34 cellular contexts compared by ENCODE assay signal in the genomic region with DNA sequence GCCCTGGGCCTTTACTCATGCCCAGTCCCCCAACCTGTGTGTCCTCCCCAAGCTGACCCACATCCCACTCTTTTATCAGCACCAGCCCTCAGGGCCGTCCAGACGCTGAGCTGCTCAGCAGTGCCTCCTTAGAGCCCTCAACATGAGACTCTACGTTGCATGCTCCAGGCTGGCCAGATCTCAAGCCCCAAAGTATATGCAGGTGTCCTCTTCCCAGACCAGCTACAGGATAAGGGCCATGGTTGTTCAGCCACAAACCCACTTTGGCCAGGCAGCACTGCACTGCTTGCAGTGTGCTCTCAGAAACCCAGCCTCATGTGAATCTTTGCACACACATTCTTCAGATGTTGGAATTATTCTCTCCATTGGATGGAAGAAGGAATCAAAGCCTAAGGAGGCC.
"Had no signal": no experiment of that assay in that cellular context is flagged by ENCODE, and none has a peak within 500 bp of the region (broad histone marks: within the 10 kb centered on the region; RNA-seq: fewer than 3 reads in every experiment).

No MANE protein-coding gene starts in this region.

- H3K4me3 ChIP-seq: adrenal gland, cardiac muscle cell had no signal

- DNase-seq: activated B cell treated with CpG ODN at 0.5 μM for 24 hours; activated CD4-positive, alpha-beta T cell treated with anti-CD3 and anti-CD28 coated beads, Interleukin-2, amount 50 U/mL, for 1 hour; activated CD4-positive, CD25-positive, alpha-beta regulatory T cell treated with anti-CD3 and anti-CD28 coated beads, Interleukin-2, amount 50 U/mL, for 72 hours; activated effector memory CD4-positive, alpha-beta T cell treated with anti-CD3 and anti-CD28 coated beads, Interleukin-2, amount 50 U/mL, for 16 hours; activated gamma-delta T cell treated with Interleukin-2 at 50 U/mL for 16 hours; activated naive CD4-positive, alpha-beta T cell; activated naive CD4-positive, alpha-beta T cell treated with anti-CD3 and anti-CD28 coated beads, Interleukin-2, amount 50 U/mL, for 16 hours; activated T-cell treated with anti-CD3 and anti-CD28 coated beads, Interleukin-2, amount 50 U/mL, for 4 hours; adrenal gland; amniotic stem cell; aorta; caudate nucleus; cerebellar nuclear complex; T-helper 1 cell; T-helper 2 cell; T-helper 9 cell had no signal

- H3K27ac Mint-ChIP-seq: activated B cell treated with CpG ODN at 0.5 μM for 24 hours; activated CD4-positive, alpha-beta memory T cell treated with anti-CD3 and anti-CD28 coated beads for 36 hours; activated CD4-positive, alpha-beta T cell treated with anti-CD3 and anti-CD28 coated beads, Interleukin-2, amount 10 ng/mL, durations not matched to agents 24 days and 14 days; activated CD8-positive, alpha-beta T cell treated with anti-CD3 and anti-CD28 coated beads for 36 hours; activated naive CD4-positive, alpha-beta T cell treated with anti-CD3 and anti-CD28 coated beads for 36 hours; activated naive CD4-positive, alpha-beta T cell treated with anti-CD3 and anti-CD28 coated beads, Interleukin-2, amount 50 U/mL, for 72 hours; activated naive CD8-positive, alpha-beta T cell treated with anti-CD3 and anti-CD28 coated beads for 36 hours; activated T-cell treated with anti-CD3 and anti-CD28 coated beads, Interleukin-2, amount 50 U/mL, for 72 hours; activated T-helper 1 cell treated with anti-CD3 and anti-CD28 coated beads, Interleukin-12 subunit alpha, Interleukin-12 subunit beta, Interleukin-2, Interleukin-4 antibody, amounts not matched to agents 30 ng/mL and 10 ng/mL and 1 ng/mL, durations not matched to agents 14 hours and 24 hours and 36 hours; activated T-helper 17 cell treated with anti-CD3 and anti-CD28 coated beads, Interleukin-2, amount 50 U/mL, for 72 hours; T-helper 1 cell treated with Interleukin-12 subunit alpha and Interleukin-12 subunit beta and Interleukin-4 antibody, amounts not matched to agents 30 μg/mL and 1 μg/mL, for 36 hours; T-helper 2 cell treated with Interferon-gamma antibody and Interleukin-4, amounts not matched to agents 5 μg/mL and 100 μg/mL, for 36 hours had no signal

- H3K27me3 Mint-ChIP-seq: activated T-helper 17 cell treated with anti-CD3 and anti-CD28 coated beads, Interleukin-2, amount 50 U/mL, for 72 hours; central memory CD8-positive, alpha-beta T cell had no signal

- H3K36me3 Mint-ChIP-seq: activated CD4-positive, alpha-beta memory T cell treated with anti-CD3 and anti-CD28 coated beads for 36 hours; activated naive CD4-positive, alpha-beta T cell treated with anti-CD3 and anti-CD28 coated beads, Interleukin-2, amount 50 U/mL, for 72 hours; activated naive CD8-positive, alpha-beta T cell treated with anti-CD3 and anti-CD28 coated beads for 36 hours; brain had no signal

- H3K4me3 Mint-ChIP-seq: activated B cell treated with CpG ODN at 0.5 μM for 24 hours; activated CD4-positive, alpha-beta memory T cell treated with anti-CD3 and anti-CD28 coated beads for 36 hours; activated CD4-positive, alpha-beta T cell treated with anti-CD3 and anti-CD28 coated beads, Interleukin-2, amount 10 ng/mL, durations not matched to agents 24 days and 14 days; activated CD8-positive, alpha-beta T cell treated with anti-CD3 and anti-CD28 coated beads for 36 hours; activated naive CD4-positive, alpha-beta T cell treated with anti-CD3 and anti-CD28 coated beads for 36 hours; activated naive CD8-positive, alpha-beta T cell treated with anti-CD3 and anti-CD28 coated beads for 36 hours; activated T-cell treated with anti-CD3 and anti-CD28 coated beads, Interleukin-2, amount 50 U/mL, for 4 hours; activated T-cell treated with anti-CD3 and anti-CD28 coated beads, Interleukin-2, amount 50 U/mL, for 72 hours; activated T-helper 1 cell treated with anti-CD3 and anti-CD28 coated beads, Interleukin-12 subunit alpha, Interleukin-12 subunit beta, Interleukin-2, Interleukin-4 antibody, amounts not matched to agents 30 ng/mL and 10 ng/mL and 1 ng/mL, durations not matched to agents 14 hours and 24 hours and 36 hours; activated T-helper 17 cell treated with anti-CD3 and anti-CD28 coated beads, Interleukin-2, amount 50 U/mL, for 72 hours; central memory CD8-positive, alpha-beta T cell; T-helper 1 cell treated with Interleukin-12 subunit alpha and Interleukin-12 subunit beta and Interleukin-4 antibody, amounts not matched to agents 30 μg/mL and 1 μg/mL, for 36 hours; T-helper 2 cell treated with Interferon-gamma antibody and Interleukin-4, amounts not matched to agents 5 μg/mL and 100 μg/mL, for 36 hours had no signal

- H3K27ac ChIP-seq: adrenal gland, cardiac muscle cell, VCaP had no signal

- H3K27me3 ChIP-seq: adrenal gland had no signal

- ATAC-seq: activated naive CD4-positive, alpha-beta T cell treated with anti-CD3 and anti-CD28 coated beads, Interleukin-2, amount 50 U/mL, for 72 hours; activated T-cell treated with anti-CD3 and anti-CD28 coated beads, Interleukin-2, amount 50 U/mL, for 4 hours; activated T-cell treated with anti-CD3 and anti-CD28 coated beads, Interleukin-2, amount 50 U/mL, for 72 hours; activated T-helper 17 cell treated with anti-CD3 and anti-CD28 coated beads, Interleukin-2, amount 50 U/mL, for 72 hours had no signal

- H3K36me3 ChIP-seq: adrenal gland, cardiac muscle cell had no signal

- FAIRE-seq: astrocyte, bronchial epithelial cell, TTC549 had no signal

- H3K4me1 Mint-ChIP-seq: activated T-helper 17 cell treated with anti-CD3 and anti-CD28 coated beads, Interleukin-2, amount 50 U/mL, for 72 hours had no signal

- H3K9me3 Mint-ChIP-seq: activated B cell treated with CpG ODN at 0.5 μM for 24 hours; activated CD4-positive, alpha-beta memory T cell treated with anti-CD3 and anti-CD28 coated beads for 36 hours; activated CD4-positive, alpha-beta T cell treated with anti-CD3 and anti-CD28 coated beads, Interleukin-2, amount 10 ng/mL, durations not matched to agents 24 days and 14 days; activated CD8-positive, alpha-beta T cell treated with anti-CD3 and anti-CD28 coated beads for 36 hours; activated naive CD4-positive, alpha-beta T cell treated with anti-CD3 and anti-CD28 coated beads for 36 hours; activated naive CD4-positive, alpha-beta T cell treated with anti-CD3 and anti-CD28 coated beads, Interleukin-2, amount 50 U/mL, for 72 hours; activated naive CD8-positive, alpha-beta T cell treated with anti-CD3 and anti-CD28 coated beads for 36 hours; activated T-cell treated with anti-CD3 and anti-CD28 coated beads, Interleukin-2, amount 50 U/mL, for 4 hours; activated T-cell treated with anti-CD3 and anti-CD28 coated beads, Interleukin-2, amount 50 U/mL, for 72 hours; activated T-helper 1 cell treated with anti-CD3 and anti-CD28 coated beads, Interleukin-12 subunit alpha, Interleukin-12 subunit beta, Interleukin-2, Interleukin-4 antibody, amounts not matched to agents 30 ng/mL and 10 ng/mL and 1 ng/mL, durations not matched to agents 14 hours and 24 hours and 36 hours; activated T-helper 17 cell treated with anti-CD3 and anti-CD28 coated beads, Interleukin-2, amount 50 U/mL, for 72 hours; central memory CD8-positive, alpha-beta T cell; T-helper 1 cell treated with Interleukin-12 subunit alpha and Interleukin-12 subunit beta and Interleukin-4 antibody, amounts not matched to agents 30 μg/mL and 1 μg/mL, for 36 hours; T-helper 2 cell treated with Interferon-gamma antibody and Interleukin-4, amounts not matched to agents 5 μg/mL and 100 μg/mL, for 36 hours had no signal

- H3K9me3 ChIP-seq: adrenal gland had no signal
